In genomic region chr3:52697622-52697946, GRCh38 we compare ENCODE assay signal across 1 cellular context.
TF ChIP-seq lines count a peak whose summit lies in the region.

No MANE protein-coding gene starts in this region.

TF ChIP-seq in K562, 482 proteins besides CTCF, POLR2A, EP300 and RAD21:
- no peak for TF ChIP-seq EZH2 (IDR thresholded peaks at IDR 0.05; ENCODE audit: borderline replicate concordance, low read depth, low read length)
- no peak for TF ChIP-seq DEAF1 (CRISPR knock-in tag; IDR thresholded peaks at IDR 0.05)
- no peak for TF ChIP-seq KDM5B (IDR thresholded peaks at IDR 0.05; ENCODE audit: insufficient replicate concordance, low read depth, low read length)
- no peak for TF ChIP-seq ZBTB33 (CRISPR knock-in tag; IDR thresholded peaks at IDR 0.05)
- TF ChIP-seq ZNF511 (CRISPR knock-in tag; IDR thresholded peaks at IDR 0.05) = no peak
- no peak for TF ChIP-seq RFX1 (IDR thresholded peaks at IDR 0.05)
- TF ChIP-seq KLF1 (tag; IDR thresholded peaks at IDR 0.05) = no peak
- TF ChIP-seq MLX (CRISPR knock-in tag; conservative IDR thresholded peaks at IDR 0.05) = no peak
- no peak for TF ChIP-seq ZNF143 (CRISPR knock-in tag; IDR thresholded peaks at IDR 0.05)
- TF ChIP-seq ZNF274 (IDR thresholded peaks at IDR 0.05; ENCODE audit: borderline replicate concordance, low read depth, low read length) = no peak
